Comparison of ENCODE assay signal across 23 cellular contexts in genomic region chr18:59985289-59985688, GRCh38.
"Had no signal": no experiment of that assay in that cellular context is flagged by ENCODE, and none has a peak within 500 bp of the region (broad histone marks: within the 10 kb centered on the region; RNA-seq: fewer than 3 reads in every experiment).

No MANE protein-coding gene starts in this region.

- H3K36me3 Mint-ChIP-seq: activated CD4-positive, alpha-beta memory T cell treated with anti-CD3 and anti-CD28 coated beads for 36 hours; activated naive CD8-positive, alpha-beta T cell had no signal

- H3K4me3 Mint-ChIP-seq: activated B cell treated with CpG ODN at 0.5 μM for 24 hours; activated CD4-positive, alpha-beta memory T cell treated with anti-CD3 and anti-CD28 coated beads for 36 hours; activated CD4-positive, alpha-beta T cell treated with anti-CD3 and anti-CD28 coated beads, Interleukin-2, amount 10 ng/mL, durations not matched to agents 7 days and 5 days; activated naive CD4-positive, alpha-beta T cell treated with anti-CD3 and anti-CD28 coated beads for 36 hours; activated naive CD8-positive, alpha-beta T cell; activated T-helper 17 cell treated with anti-CD3 and anti-CD28 coated beads, Interleukin-2, amount 50 U/mL, for 72 hours; T-helper 17 cell had no signal

- H3K4me2 ChIP-seq: KMS-11, PC-9 had no signal

- H3K9ac ChIP-seq: KMS-11 had no signal

- DNase-seq: activated B cell treated with CpG ODN at 0.5 μM for 24 hours; activated CD4-positive, alpha-beta memory T cell treated with anti-CD3 and anti-CD28 coated beads for 36 hours; activated CD4-positive, alpha-beta T cell treated with anti-CD3 and anti-CD28 coated beads for 1 hour; activated CD4-positive, alpha-beta T cell treated with anti-CD3 and anti-CD28 coated beads, Interleukin-2, amount 10 ng/mL, durations not matched to agents 7 days and 5 days; activated CD8-positive, alpha-beta memory T cell treated with anti-CD3 and anti-CD28 coated beads for 24 hours; activated gamma-delta T cell; activated naive CD4-positive, alpha-beta T cell treated with anti-CD3 and anti-CD28 coated beads for 36 hours; activated T-cell treated with anti-CD3 and anti-CD28 coated beads for 4 hours; activated T-cell treated with anti-CD3 and anti-CD28 coated beads, Interleukin-2, amount 50 U/mL, for 48 hours; brain microvascular endothelial cell; caudate nucleus; MM.1S; NCI-H1105 treated with DMSO at 0.1 percent for 48 hours; NCI-H1436 treated with DMSO at 0.1 percent for 48 hours; NCI-H187; NCI-H2081; NCI-H510A treated with DMSO at 0.1 percent for 48 hours; PC-9; T-helper 17 cell; T-helper 9 cell had no signal

- H3K27ac Mint-ChIP-seq: activated B cell treated with CpG ODN at 0.5 μM for 24 hours; activated CD4-positive, alpha-beta memory T cell treated with anti-CD3 and anti-CD28 coated beads for 36 hours; activated CD4-positive, alpha-beta T cell treated with anti-CD3 and anti-CD28 coated beads, Interleukin-2, amount 10 ng/mL, durations not matched to agents 7 days and 5 days; activated naive CD4-positive, alpha-beta T cell treated with anti-CD3 and anti-CD28 coated beads for 36 hours; activated naive CD8-positive, alpha-beta T cell; activated T-helper 17 cell treated with anti-CD3 and anti-CD28 coated beads, Interleukin-2, amount 50 U/mL, for 72 hours; T-helper 17 cell had no signal

- H3K27ac ChIP-seq: brain microvascular endothelial cell, KMS-11, PC-9 had no signal

- H3K4me1 Mint-ChIP-seq: activated B cell treated with CpG ODN at 0.5 μM for 24 hours; activated CD4-positive, alpha-beta T cell treated with anti-CD3 and anti-CD28 coated beads, Interleukin-2, amount 10 ng/mL, durations not matched to agents 7 days and 5 days; activated T-helper 17 cell treated with anti-CD3 and anti-CD28 coated beads, Interleukin-2, amount 50 U/mL, for 72 hours; T-helper 17 cell had no signal

- H3K4me3 ChIP-seq: PC-9 had no signal

- H3K9me3 Mint-ChIP-seq: activated B cell treated with CpG ODN at 0.5 μM for 24 hours; activated CD4-positive, alpha-beta memory T cell treated with anti-CD3 and anti-CD28 coated beads for 36 hours; activated CD4-positive, alpha-beta T cell treated with anti-CD3 and anti-CD28 coated beads, Interleukin-2, amount 10 ng/mL, durations not matched to agents 7 days and 5 days; activated naive CD4-positive, alpha-beta T cell treated with anti-CD3 and anti-CD28 coated beads for 36 hours; activated T-helper 17 cell treated with anti-CD3 and anti-CD28 coated beads, Interleukin-2, amount 50 U/mL, for 72 hours had no signal

- H3K27me3 ChIP-seq: brain microvascular endothelial cell had no signal

- H2AFZ ChIP-seq: PC-9 had no signal

- H3K36me3 ChIP-seq: brain microvascular endothelial cell had no signal

- ATAC-seq: activated T-helper 17 cell treated with anti-CD3 and anti-CD28 coated beads, Interleukin-2, amount 50 U/mL, for 72 hours; T-helper 17 cell had no signal
